ENCODE assay signal across 1 cellular context in the genomic region with DNA sequence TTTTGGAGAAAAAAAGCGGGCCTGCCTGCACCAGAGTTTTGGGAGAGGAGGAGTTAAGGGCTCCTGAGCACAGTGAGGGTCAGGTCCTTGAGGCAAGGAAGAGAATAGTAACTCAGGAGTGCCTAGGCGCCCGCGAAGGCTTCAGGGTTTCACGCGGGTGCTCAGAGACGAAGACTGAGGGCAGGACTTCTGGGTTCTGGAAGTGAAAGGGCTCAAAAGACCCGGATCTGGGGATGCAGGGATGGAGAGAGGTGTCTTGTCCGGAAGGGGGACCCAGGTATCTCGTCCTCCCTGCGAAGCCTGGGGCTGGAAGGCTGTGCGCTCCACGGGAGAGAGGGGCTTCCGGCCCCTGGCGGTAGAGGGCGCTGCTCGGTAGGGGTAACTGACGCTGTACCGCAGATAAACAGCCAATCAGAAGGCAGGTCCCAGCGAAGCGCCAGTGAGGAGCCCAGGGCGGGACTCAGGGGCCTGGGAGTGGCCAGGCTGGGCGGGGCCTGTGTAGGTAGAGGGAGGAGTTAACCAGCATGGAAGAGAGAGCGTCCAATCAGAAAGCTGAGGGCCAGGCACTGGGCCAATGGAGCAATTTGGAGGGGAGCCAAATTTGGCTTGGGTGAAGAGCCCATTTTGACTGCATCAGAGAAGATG.
TF ChIP-seq lines count a peak whose summit lies in the region.

No MANE protein-coding gene starts in this region.

TF ChIP-seq in HepG2, 621 proteins besides CTCF, POLR2A, EP300 and RAD21 (continued from another document):
- TF ChIP-seq YY1 (IDR thresholded peaks at IDR 0.05; ENCODE audit: insufficient read depth, insufficient replicate concordance, low read depth, low read length): peak; percentile 13
- TF ChIP-seq ZNF446 (CRISPR knock-in tag; IDR thresholded peaks at IDR 0.05): no peak
